ENCODE assay signal across 1 cellular context in genomic region chr11:64762277-64762915, GRCh38.
TF ChIP-seq lines count a peak whose summit lies in the region.

No MANE protein-coding gene starts in this region.

TF ChIP-seq in HEK293, 187 proteins besides CTCF, POLR2A, EP300 and RAD21 (continued from another document and continues in another):
- peak; percentile 21; the same call in 1 of the 2 replicates for TF ChIP-seq PATZ1 (tag by site-specific recombination; IDR thresholded peaks at IDR 0.05)
- TF ChIP-seq PRDM4 (tag by site-specific recombination; IDR thresholded peaks at IDR 0.05) = 0 out of 2 replicates have a peak, but pooled peaks have one; percentile 39
- TF ChIP-seq ZBTB10 (tag by site-specific recombination; IDR thresholded peaks at IDR 0.05) = no peak
- no peak for TF ChIP-seq ZNF621 (tag by site-specific recombination; IDR thresholded peaks at IDR 0.05)
- TF ChIP-seq FEZF1 (tag by site-specific recombination; IDR thresholded peaks at IDR 0.05) = 0 out of 2 replicates have a peak, but pooled peaks have one; percentile 16
- TF ChIP-seq ZBTB49 (tag by site-specific recombination; IDR thresholded peaks at IDR 0.05; ENCODE audit: low read depth) = no peak
- TF ChIP-seq IKZF3 (tag by site-specific recombination; IDR thresholded peaks at IDR 0.05) = peak; percentile 34; the same call in 1 of the 2 replicates
- TF ChIP-seq ZNF776 (tag by site-specific recombination; IDR thresholded peaks at IDR 0.05; ENCODE audit: borderline replicate concordance) = no peak
- TF ChIP-seq HIC1 (tag by site-specific recombination; IDR thresholded peaks at IDR 0.05) = 0 out of 2 replicates have a peak, but pooled peaks have one; percentile 24
- peak; percentile 77 for TF ChIP-seq KLF17 (tag by site-specific recombination; IDR thresholded peaks at IDR 0.05)
- no peak; the same call in 1 of the 2 replicates for TF ChIP-seq ZNF629 (tag by site-specific recombination; IDR thresholded peaks at IDR 0.05)
- TF ChIP-seq ZSCAN18 (tag by site-specific recombination; IDR thresholded peaks at IDR 0.05) = no peak
- TF ChIP-seq ZNF23 (tag by site-specific recombination; IDR thresholded peaks at IDR 0.05; ENCODE audit: borderline replicate concordance) = no peak
- TF ChIP-seq SCRT2 (tag by site-specific recombination; IDR thresholded peaks at IDR 0.05) = no peak
- no peak for TF ChIP-seq TCF7L2 (IDR thresholded peaks at IDR 0.05; ENCODE audit: borderline replicate concordance, low read depth, low read length)
- no peak for TF ChIP-seq ZNF248 (tag by site-specific recombination; IDR thresholded peaks at IDR 0.05)
- TF ChIP-seq ZNF580 (tag by site-specific recombination; IDR thresholded peaks at IDR 0.05) = no peak
- peak; percentile 39; the same call in 1 of the 2 replicates for TF ChIP-seq GLIS1 (tag by site-specific recombination; IDR thresholded peaks at IDR 0.05)
- no peak for TF ChIP-seq ZBTB44 (tag by site-specific recombination; IDR thresholded peaks at IDR 0.05)
- TF ChIP-seq KLF8 (tag by site-specific recombination; IDR thresholded peaks at IDR 0.05) = 0 out of 2 replicates have a peak, but pooled peaks have one; percentile 8
- no peak for TF ChIP-seq ZBTB26 (tag by site-specific recombination; optimal IDR thresholded peaks at IDR 0.05)
- no peak for TF ChIP-seq GLI2 (tag by site-specific recombination; IDR thresholded peaks at IDR 0.05; ENCODE audit: borderline replicate concordance, low read depth)
- no peak for TF ChIP-seq ZNF48 (tag by site-specific recombination; IDR thresholded peaks at IDR 0.05)
- TF ChIP-seq ZSCAN23 (tag by site-specific recombination; IDR thresholded peaks at IDR 0.05) = no peak
- no peak for TF ChIP-seq ZNF157 (tag by site-specific recombination; IDR thresholded peaks at IDR 0.05)
- TF ChIP-seq ZNF76 (tag by site-specific recombination; IDR thresholded peaks at IDR 0.05; ENCODE audit: borderline replicate concordance, low read depth) = no peak
- TF ChIP-seq ZNF747 (tag by site-specific recombination; IDR thresholded peaks at IDR 0.05) = no peak
- no peak for TF ChIP-seq ZNF792 (tag by site-specific recombination; IDR thresholded peaks at IDR 0.05)
- TF ChIP-seq ZNF530 (tag by site-specific recombination; IDR thresholded peaks at IDR 0.05; ENCODE audit: low read depth) = no peak
- peak; percentile 47; the same call in 1 of the 2 replicates for TF ChIP-seq KLF7 (tag by site-specific recombination; IDR thresholded peaks at IDR 0.05; ENCODE audit: borderline replicate concordance)
- TF ChIP-seq ZNF692 (tag by site-specific recombination; IDR thresholded peaks at IDR 0.05) = no peak
- TF ChIP-seq ZNF560 (tag by site-specific recombination; IDR thresholded peaks at IDR 0.05; ENCODE audit: borderline replicate concordance) = no peak
- no peak for TF ChIP-seq ZBTB6 (tag by site-specific recombination; IDR thresholded peaks at IDR 0.05)
- no peak for TF ChIP-seq ZFHX2 (tag by site-specific recombination; conservative IDR thresholded peaks at IDR 0.05)
- TF ChIP-seq ZNF10 (tag by site-specific recombination; IDR thresholded peaks at IDR 0.05) = no peak
- no peak for TF ChIP-seq ZNF555 (tag by site-specific recombination; conservative IDR thresholded peaks at IDR 0.05)
- TF ChIP-seq ZNF354C (tag by site-specific recombination; IDR thresholded peaks at IDR 0.05; ENCODE audit: borderline replicate concordance, low read depth) = no peak
